Comparison of ENCODE assay signal across 10 cellular contexts in the genomic region with DNA sequence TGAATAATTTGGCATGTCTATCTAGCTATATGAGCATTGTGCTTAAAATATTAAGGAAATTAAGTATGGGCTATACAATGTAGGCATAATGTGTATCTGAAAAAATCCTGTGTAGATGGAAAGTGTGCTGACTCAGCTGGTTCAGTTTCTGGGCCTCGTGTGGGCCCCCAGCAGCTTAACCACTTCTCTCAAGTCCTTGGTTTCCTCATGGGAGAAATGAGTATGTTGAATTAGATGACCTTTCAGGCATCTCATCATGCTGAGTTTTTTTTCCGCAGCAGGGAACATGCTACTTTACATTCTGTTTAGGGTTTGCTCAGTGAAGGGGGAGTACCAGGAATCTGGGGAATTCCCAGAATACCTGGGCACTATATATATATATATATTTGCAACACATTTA. TPM values are rescaled to one million over a fixed set of nuclear protein-coding genes. Genes with fewer than 3 reads are reported as not detected.
DNase-seq lines count a peak whose midpoint lies in the region; ATAC-seq and TF ChIP-seq lines count a peak whose summit lies in the region.
"Had no signal": no experiment of that assay in that cellular context is flagged by ENCODE, and none has a peak within 500 bp of the region (broad histone marks: within the 10 kb centered on the region; RNA-seq: fewer than 3 reads in every experiment).

No MANE protein-coding gene starts in this region.

- peaks cover 28 to 45% of the 10 kb centered on the region in 2 donors for H3K36me3 Mint-ChIP-seq in stimulated activated naive B cell treated with anti-CD40 and anti-IgM and Interleukin-4, amounts not matched to agents 10 μg/mL and 1 μg/mL and 100 μg/mL, for 72 hours

- no peak for TF ChIP-seq POLR2A in breast epithelium (IDR thresholded peaks at IDR 0.05)

- no peaks in the 10 kb centered on the region for H4K20me1 ChIP-seq in mammary epithelial cell (ENCODE audit: insufficient read depth, low read length)

- H3K4me1 ChIP-seq in mammary epithelial cell (ENCODE audit: insufficient read depth, low read length) (no peaks in the 10 kb centered on the region), breast epithelium (no peaks in the 10 kb centered on the region)

- no peak overlapping the region for H3K4me2 ChIP-seq in mammary epithelial cell (ENCODE audit: insufficient read depth, low read depth, low read length)

- BruUV-seq in mammary epithelial cell (replicated peaks; lab: Mats Ljungman, UMichigan): no TSS peak

- DNase-seq in mammary epithelial cell (no peak), breast epithelium (ENCODE audit: low spot score in 2 of 2) (no peak), A172 (ENCODE audit: low spot score) (no peak), NCI-H226 (no peak), MG63 (no peak)
- DNase-seq in activated CD8-positive, alpha-beta memory T cell treated with anti-CD3 and anti-CD28 coated beads, Interleukin-2, amount 50 U/mL, for 48 hours: peak; percentile 67
- DNase-seq in stimulated activated naive B cell treated with anti-CD40 and anti-IgM and Interleukin-4, amounts not matched to agents 10 μg/mL and 1 μg/mL and 100 μg/mL, for 72 hours: peak; percentile 73
- DNase-seq: AML-193 had no signal

- H3K9ac ChIP-seq in mammary epithelial cell (ENCODE audit: insufficient read depth, low read length): no peak overlapping the region

- CTCF ChIA-PET in mammary epithelial cell (lab: Charles Lee; ENCODE audit: low non-redundant PET): no interaction called here

- H3K79me2 ChIP-seq in mammary epithelial cell (ENCODE audit: insufficient read depth, low read length): no peaks in the 10 kb centered on the region

- H3K27ac ChIP-seq in mammary epithelial cell (ENCODE audit: insufficient read depth, low read depth, low read length): no peak overlapping the region
- H3K27ac ChIP-seq in breast epithelium: no peak overlapping the region

- H3K36me3 ChIP-seq in mammary epithelial cell (ENCODE audit: insufficient read depth, low read length): no peaks in the 10 kb centered on the region
- no peaks in the 10 kb centered on the region for H3K36me3 ChIP-seq in breast epithelium
- no peaks in the 10 kb centered on the region for H3K36me3 ChIP-seq in MG63

- H3K4me1 Mint-ChIP-seq in stimulated activated naive B cell treated with anti-CD40 and anti-IgM and Interleukin-4, amounts not matched to agents 10 μg/mL and 1 μg/mL and 100 μg/mL, for 72 hours: peaks cover 50 to 85% of the 10 kb centered on the region in 2 donors

- H2AFZ ChIP-seq in mammary epithelial cell (ENCODE audit: low read depth, low read length): peak overlapping the region; percentile 44

- H3K27me3 ChIP-seq in mammary epithelial cell (ENCODE audit: insufficient read depth, low read length) (no peaks in the 10 kb centered on the region), breast epithelium (no peaks in the 10 kb centered on the region), MG63 (no peaks in the 10 kb centered on the region)

- H3K9me3 ChIP-seq in mammary epithelial cell (replicated peaks; ENCODE audit: insufficient read depth, low read length): no peaks in the 10 kb centered on the region
- H3K9me3 ChIP-seq in breast epithelium: peaks cover 0 to 3% of the 10 kb centered on the region in 2 donors
- no peaks in the 10 kb centered on the region for H3K9me3 ChIP-seq in MG63

- in situ Hi-C loops in mammary epithelial cell (cut with MboI; ENCODE audit: low sequenced_read_pairs in 2 of 2): no loop called here

- H3K27ac Mint-ChIP-seq in stimulated activated naive B cell treated with anti-CD40 and anti-IgM and Interleukin-4, amounts not matched to agents 10 μg/mL and 1 μg/mL and 100 μg/mL, for 72 hours: peak overlapping the region; percentile 82

- H3K27me3 Mint-ChIP-seq in stimulated activated naive B cell treated with anti-CD40 and anti-IgM and Interleukin-4, amounts not matched to agents 10 μg/mL and 1 μg/mL and 100 μg/mL, for 72 hours: no peaks in the 10 kb centered on the region

- WGBS in mammary epithelial cell (ENCODE audit: low coverage, missing lambda C conversion rate): 33% methylated on average over 2 of the region's 2 CpGs

- ATAC-seq in HG03103 (IDR thresholded peaks at IDR 0.05; ENCODE audit: low read depth, unreplicated experiment): peak; percentile 46
- peak; percentile 81 to 84 for ATAC-seq in stimulated activated naive B cell treated with anti-CD40 and anti-IgM and Interleukin-4, amounts not matched to agents 10 μg/mL and 1 μg/mL and 100 μg/mL, for 72 hours (replicated peaks)

- dilution Hi-C loops in mammary epithelial cell (cut with HindIII; ENCODE audit: low sequenced_read_pairs): no loop called here

- TF ChIP-seq CTCF in mammary epithelial cell (conservative IDR thresholded peaks at IDR 0.05 in 1 of 2, IDR thresholded peaks at IDR 0.05 in 1 of 2; ENCODE audit: extremely low read depth in 1 of 2, insufficient read depth in 1 of 2, low read depth in 1 of 2, low read length in 2 of 2) (no peak), breast epithelium (IDR thresholded peaks at IDR 0.05) (no peak)

- peak overlapping the region; percentile 26 to 29 for H3K4me3 Mint-ChIP-seq in stimulated activated naive B cell treated with anti-CD40 and anti-IgM and Interleukin-4, amounts not matched to agents 10 μg/mL and 1 μg/mL and 100 μg/mL, for 72 hours

- intact Hi-C loops in mammary epithelial cell (cut with micrococcal nuclease) (no loop called here), breast epithelium (cut with DNase I; ENCODE audit: low total_unique reads) (no loop called here)

- peaks cover 1 to 4% of the 10 kb centered on the region in 2 donors for H3K9me3 Mint-ChIP-seq in stimulated activated naive B cell treated with anti-CD40 and anti-IgM and Interleukin-4, amounts not matched to agents 10 μg/mL and 1 μg/mL and 100 μg/mL, for 72 hours

- H3K4me3 ChIP-seq in mammary epithelial cell (replicated peaks in 1 of 3; ENCODE audit: insufficient read depth in 1 of 3, low read depth in 2 of 3, low read length in 3 of 3): no peak overlapping the region
- H3K4me3 ChIP-seq in breast epithelium: no peak overlapping the region
- H3K4me3 ChIP-seq in MG63: no peak overlapping the region

RNA-seq across cellular contexts. Expression of gene RHOH, which starts 30.5 kb away (rescaled TPM):
- total RNA-seq in mammary epithelial cell (not detected), breast epithelium (10 to 100 TPM in 1 of 3 donors, 1 to 10 TPM in 2; 5.0 to 16.4 (median 9.7) TPM)
- not detected for polyA plus RNA-seq in mammary epithelial cell
- polyA minus RNA-seq in mammary epithelial cell: not detected
- total RNA-seq in A172 (2014; rRNA removed; shearing (Covaris generic)): not detected in 2 replicates
- total RNA-seq in MG63 (2014; rRNA removed; shearing (Covaris generic); ENCODE audit: low replicate concordance): not detected in 2 replicates
- total RNA-seq: M059J had no signal

Comparison
In these comparisons a context has a peak if more than half of its experiments do, and no peak if none do; other contexts are left out.
1. DNase-seq: peak in activated CD8-positive, alpha-beta memory T cell treated with anti-CD3 and anti-CD28 coated beads, Interleukin-2, amount 50 U/mL, for 48 hours (single experiment) and stimulated activated naive B cell treated with anti-CD40 and anti-IgM and Interleukin-4, amounts not matched to agents 10 μg/mL and 1 μg/mL and 100 μg/mL, for 72 hours (single experiment); none in mammary epithelial cell (single experiment), breast epithelium (0 of 2), A172 (single experiment), NCI-H226 (single experiment) and MG63 (single experiment).